ENCODE assay signal across 15 cellular contexts in the genomic region with DNA sequence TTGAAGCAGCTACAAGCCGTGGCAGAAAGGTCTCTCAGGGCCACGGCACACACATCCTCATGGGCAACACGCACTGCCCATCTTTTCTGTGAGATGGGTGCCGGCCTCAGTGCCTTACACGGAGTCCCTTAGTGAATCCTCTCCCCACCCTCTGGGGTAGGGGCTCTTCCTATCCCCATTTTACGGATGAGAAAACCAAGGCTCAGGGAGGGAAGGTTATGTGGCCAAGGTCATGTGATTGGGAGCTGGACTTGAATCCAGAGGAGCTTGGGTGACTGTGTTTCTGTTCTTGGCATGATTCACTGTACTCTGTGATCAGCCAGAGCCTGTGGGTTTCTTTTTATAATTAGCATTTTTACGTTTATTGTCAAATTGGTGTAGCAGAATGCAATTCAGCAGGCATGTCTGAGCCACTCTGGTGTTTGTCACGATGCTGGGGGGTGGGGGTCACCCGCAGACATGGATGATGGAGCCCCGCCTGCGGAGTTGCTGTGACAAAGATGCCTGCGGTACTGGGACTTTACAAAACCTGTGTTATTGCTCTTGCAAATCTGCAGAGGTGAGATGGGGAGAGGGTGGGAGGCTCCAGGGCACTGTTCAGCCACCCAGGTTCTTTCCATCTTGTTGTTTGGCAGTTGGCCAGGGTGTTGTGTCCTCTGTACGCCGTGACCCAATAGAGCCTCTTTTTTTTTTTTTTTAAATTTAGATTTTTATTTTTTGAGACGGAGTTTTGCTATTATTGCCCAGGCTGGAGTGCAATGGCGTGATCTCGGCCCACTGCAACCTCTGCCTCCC. TPM values are rescaled to one million over a fixed set of nuclear protein-coding genes. Genes with fewer than 3 reads are reported as not detected.
DNase-seq lines count a peak whose midpoint lies in the region.
"Had no signal": no experiment of that assay in that cellular context is flagged by ENCODE, and none has a peak within 500 bp of the region (broad histone marks: within the 10 kb centered on the region; RNA-seq: fewer than 3 reads in every experiment).

No MANE protein-coding gene starts in this region.

- peaks cover 5% of the 10 kb centered on the region for H3F3A ChIP-seq in GM23248 (ENCODE audit: insufficient read depth)

- DNase-seq in NCI-H2171 treated with DMSO at 0.1 percent for 48 hours (lab: John Stamatoyannopoulos, UW) (peak; percentile 9), NCI-H2171 (lab: John Stamatoyannopoulos, UW) (no peak), GM23248 (peak; percentile 22), cerebellar cortex (ENCODE audit: low spot score) (peak; percentile 45), globus pallidus (ENCODE audit: low spot score) (no peak), NCI-H774 (lab: John Stamatoyannopoulos, UW) (no peak)
- DNase-seq: DMS79; H7; NCI-H1105 treated with DMSO at 0.1 percent for 48 hours; NCI-H2081 treated with DMSO at 0.1 percent for 48 hours; NCI-H446 treated with DMSO at 0.1 percent for 48 hours; NCI-H69; NK-92 treated with Interleukin-12 subunit alpha and Interleukin-12 subunit beta, amount 100 ng/mL, for 24 hours had no signal

- no peaks in the 10 kb centered on the region for H3K27me3 ChIP-seq in GM23248 (replicated peaks; ENCODE audit: insufficient read depth)
- H3K27me3 ChIP-seq in skeletal muscle tissue (ENCODE audit: control insufficient read depth in 3 of 3, insufficient read depth in 3 of 3, low read length in 3 of 3): no peaks in the 10 kb centered on the region

- no peak overlapping the region for H3K9ac ChIP-seq in GM23248
- peak overlapping the region in 2 of 3 donors; percentile 61 to 75 for H3K9ac ChIP-seq in skeletal muscle tissue (ENCODE audit: low read depth in 1 of 3, low read length in 3 of 3)

- H3K79me2 ChIP-seq in GM23248 (ENCODE audit: insufficient read depth): no peaks in the 10 kb centered on the region

- no peaks in the 10 kb centered on the region for H3K9me2 ChIP-seq in GM23248 (ENCODE audit: insufficient read depth)

- no peaks in the 10 kb centered on the region for H4K20me1 ChIP-seq in GM23248 (ENCODE audit: insufficient read depth)

- no peak overlapping the region for H3K4me2 ChIP-seq in GM23248 (ENCODE audit: unreplicated experiment)

- H3K36me3 ChIP-seq in GM23248 (ENCODE audit: low read depth) (no peaks in the 10 kb centered on the region), skeletal muscle tissue (ENCODE audit: control insufficient read depth in 3 of 3, insufficient read depth in 3 of 3, low read length in 3 of 3) (peaks cover 33 to 37% (median 36%) of the 10 kb centered on the region in 3 donors)

- 83% methylated on average over 17 of the region's 17 CpGs for WGBS in GM23248 (ENCODE audit: low coverage in 1 of 2, low lambda C conversion rate in 2 of 2, missing lambda C conversion rate in 2 of 2), 2 experiments

- H3K27ac ChIP-seq in GM23248: no peak overlapping the region
- H3K27ac ChIP-seq in skeletal muscle tissue (ENCODE audit: low read depth, low read length): no peak overlapping the region

- H3K9me3 ChIP-seq in GM23248 (ENCODE audit: low read depth) (no peaks in the 10 kb centered on the region), skeletal muscle tissue (ENCODE audit: control insufficient read depth in 3 of 3, low read length in 3 of 3) (no peaks in the 10 kb centered on the region)

- no peaks in the 10 kb centered on the region for H3K4me1 ChIP-seq in GM23248 (ENCODE audit: insufficient read depth)
- H3K4me1 ChIP-seq in skeletal muscle tissue (ENCODE audit: control insufficient read depth in 3 of 3, insufficient read depth in 3 of 3, low read length in 3 of 3): peaks cover 62 to 81% (median 69%) of the 10 kb centered on the region in 3 donors

- H3K4me3 ChIP-seq in GM23248: no peak overlapping the region
- no peak overlapping the region for H3K4me3 ChIP-seq in skeletal muscle tissue (ENCODE audit: low read length in 3 of 3)

- no peak overlapping the region for H2AFZ ChIP-seq in GM23248

- in situ Hi-C loops in GM23248 (cut with MboI): no loop called here

RNA-seq across cellular contexts. Expression of a gene that starts 4.5 kb away (rescaled TPM):
- 1.7 and 2.0 TPM in 2 replicates for total RNA-seq in GM23248 (2014; rRNA removed; shearing (Covaris generic))
- polyA plus RNA-seq in GM23248 (2016; fragmentation: Nextera tagmentation; extraction: Ambion mirVana): 1.5 and 1.8 TPM in 2 replicates
- 1.6 TPM for total RNA-seq in skeletal muscle tissue

RNA-seq across cellular contexts. Expression of a gene that starts 6.7 kb away (rescaled TPM):
- total RNA-seq in GM23248 (2014; rRNA removed; shearing (Covaris generic)): not detected in 2 replicates
- not detected in 2 replicates for polyA plus RNA-seq in GM23248 (2016; fragmentation: Nextera tagmentation; extraction: Ambion mirVana)
- total RNA-seq in skeletal muscle tissue: 0.52 TPM
- total RNA-seq: A172 had no signal

RNA-seq across cellular contexts. Expression of a gene that starts 34.7 kb away (rescaled TPM):
- 17.3 and 20.5 TPM in 2 replicates for total RNA-seq in GM23248 (2014; rRNA removed; shearing (Covaris generic))
- 31.7 and 33.8 TPM in 2 replicates for polyA plus RNA-seq in GM23248 (2016; fragmentation: Nextera tagmentation; extraction: Ambion mirVana)
- 17.7 TPM for total RNA-seq in skeletal muscle tissue

Comparison
In these comparisons a context has a peak if more than half of its experiments do, and no peak if none do; other contexts are left out.
1. DNase-seq: peak in NCI-H2171 treated with DMSO at 0.1 percent for 48 hours (single experiment), GM23248 (single experiment) and cerebellar cortex (single experiment); none in NCI-H2171 (single experiment), globus pallidus (single experiment) and NCI-H774 (single experiment).